Comparison of ENCODE assay signal across 25 cellular contexts in genomic region chr2:42094114-42094513, GRCh38. TPM values are rescaled to one million over a fixed set of nuclear protein-coding genes. Genes with fewer than 3 reads are reported as not detected.
"Had no signal": no experiment of that assay in that cellular context is flagged by ENCODE, and none has a peak within 500 bp of the region (broad histone marks: within the 10 kb centered on the region; RNA-seq: fewer than 3 reads in every experiment).

No MANE protein-coding gene starts in this region.

- H3K27me3 ChIP-seq: left lung, ovary, right atrium auricular region, right lobe of liver, spleen, suprapubic skin, tibial artery, upper lobe of right lung had no signal

- H3K4me3 ChIP-seq: left lung, lower lobe of right lung, ovary, right atrium auricular region, right lobe of liver, skin epidermis, spleen, suprapubic skin, thoracic aorta, tibial artery, upper lobe of right lung had no signal

- H3K9me3 ChIP-seq: left lung, lower lobe of right lung, ovary, right atrium auricular region, right lobe of liver, spleen, suprapubic skin, thoracic aorta, tibial artery, upper lobe of right lung had no signal

- H3K36me3 ChIP-seq: left lung, lower lobe of right lung, ovary, right atrium auricular region, right lobe of liver, spleen, suprapubic skin, thoracic aorta, tibial artery, upper lobe of right lung had no signal

- DNase-seq: hypothalamus; immature natural killer cell; kidney; left lung; lower lobe of right lung; mammary epithelial cell; mesenchymal stem cell; naive thymus-derived CD4-positive, alpha-beta T cell; ovary; right lobe of liver; spleen; stimulated activated CD4-positive, alpha-beta T cell treated with anti-CD3 and anti-CD28 coated beads, Interleukin-4, amount 100 ng/mL, for 24 hours; stimulated activated naive CD4-positive, alpha-beta T cell; tibial artery; trophoblast cell; upper lobe of right lung had no signal

- ATAC-seq: left colon; left lung; lower lobe of right lung; naive thymus-derived CD4-positive, alpha-beta T cell; natural killer cell treated with Interleukin-12 subunit alpha and Interleukin-12 subunit beta and Interleukin-15 and Interleukin-18, amount 100 ng/mL, for 72 hours; right lobe of liver; stimulated activated effector memory CD8-positive, alpha-beta T cell treated with anti-CD3 and anti-CD28 coated beads, Interleukin-12 subunit alpha, Interleukin-12 subunit beta, amount 100 ng/mL, for 72 hours; upper lobe of right lung had no signal

- H3K27ac ChIP-seq: left lung, lower lobe of right lung, ovary, right atrium auricular region, right lobe of liver, skin epidermis, spleen, suprapubic skin, thoracic aorta, tibial artery, upper lobe of right lung had no signal

- FAIRE-seq: islet of Langerhans, kidney, urothelium cell line had no signal

RNA-seq across cellular contexts. Expression of gene PKDCC, which starts 46.3 kb away (rescaled TPM):
- total RNA-seq: naive thymus-derived CD4-positive, alpha-beta T cell; natural killer cell treated with Interleukin-12 subunit alpha and Interleukin-12 subunit beta and Interleukin-15 and Interleukin-18, amount 100 ng/mL, for 72 hours had no signal
- polyA plus RNA-seq: immature natural killer cell; mammary epithelial cell; naive thymus-derived CD4-positive, alpha-beta T cell had no signal
